12 cellular contexts compared by ENCODE assay signal in the genomic region with DNA sequence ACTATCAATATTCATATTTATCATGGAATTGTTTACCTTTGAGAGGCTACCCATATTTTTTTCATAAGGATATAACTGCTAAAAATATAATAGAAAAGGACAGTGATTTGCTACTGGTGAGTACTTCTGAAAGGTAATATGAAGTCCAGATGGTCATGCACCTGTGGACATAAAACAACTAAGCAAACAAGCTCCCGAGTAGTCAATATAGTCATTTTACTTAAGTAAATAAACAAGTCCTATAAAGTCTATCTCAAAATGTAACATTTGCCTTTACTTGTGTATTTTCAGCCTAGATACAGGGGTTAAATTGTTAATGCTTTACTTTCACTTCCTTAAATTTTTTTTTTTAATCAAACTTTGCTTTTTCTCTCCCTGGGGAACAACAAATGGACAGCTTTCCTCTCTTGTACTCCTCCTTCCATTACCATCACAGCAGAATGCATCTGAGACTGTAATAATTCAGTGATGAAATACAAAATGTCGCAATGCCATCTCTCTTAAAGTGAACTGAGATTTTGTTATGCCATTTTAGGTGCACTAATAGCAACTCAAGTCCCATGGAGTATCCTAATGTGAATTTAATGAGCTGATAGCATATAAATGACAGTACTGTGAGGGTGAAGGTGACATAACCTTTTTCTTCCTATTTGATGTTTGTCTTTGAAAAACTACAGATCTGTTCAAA.
DNase-seq lines count a peak whose midpoint lies in the region; ATAC-seq and TF ChIP-seq lines count a peak whose summit lies in the region.
"Had no signal": no experiment of that assay in that cellular context is flagged by ENCODE, and none has a peak within 500 bp of the region (broad histone marks: within the 10 kb centered on the region; RNA-seq: fewer than 3 reads in every experiment).

No MANE protein-coding gene starts in this region.

- H3K4me3 Mint-ChIP-seq in glutamatergic neuron (ENCODE audit: unreplicated experiment): peak overlapping the region; percentile 7
- H3K4me3 Mint-ChIP-seq in CD4-positive, alpha-beta T cell: no peak overlapping the region

- H3K36me3 Mint-ChIP-seq in glutamatergic neuron (ENCODE audit: unreplicated experiment): no peaks in the 10 kb centered on the region
- H3K36me3 Mint-ChIP-seq in CD4-positive, alpha-beta T cell (ENCODE audit: low read depth): no peaks in the 10 kb centered on the region

- H3K27me3 Mint-ChIP-seq in glutamatergic neuron (ENCODE audit: unreplicated experiment): no peaks in the 10 kb centered on the region
- no peaks in the 10 kb centered on the region for H3K27me3 Mint-ChIP-seq in CD4-positive, alpha-beta T cell
- H3K27me3 Mint-ChIP-seq: progenitor cell of endocrine pancreas had no signal

- POLR2A ChIA-PET in CD4-positive, alpha-beta T cell (lab: Charles Lee): no interaction called here

- no peaks in the 10 kb centered on the region for H3K36me3 ChIP-seq in testis (ENCODE audit: low read depth, missing control alignments)
- H3K36me3 ChIP-seq: stomach had no signal

- no peak overlapping the region for H3K4me3 ChIP-seq in testis
- H3K4me3 ChIP-seq: mucosa of descending colon, stomach had no signal

- CTCF ChIA-PET in CD4-positive, alpha-beta T cell (lab: Charles Lee): no interaction called here

- H3K27me3 ChIP-seq in testis: no peaks in the 10 kb centered on the region
- no peaks in the 10 kb centered on the region for H3K27me3 ChIP-seq in CD4-positive, alpha-beta T cell (ENCODE audit: control insufficient read depth, insufficient read depth, low read length)
- H3K27me3 ChIP-seq: stomach had no signal

- no peak for ATAC-seq in CD4-positive, alpha-beta T cell (ENCODE audit: poor library complexity)
- ATAC-seq in HG03565 (IDR thresholded peaks at IDR 0.05; ENCODE audit: unreplicated experiment): no peak
- ATAC-seq: mucosa of descending colon had no signal

- H3K27ac Mint-ChIP-seq in glutamatergic neuron (ENCODE audit: unreplicated experiment): no peak overlapping the region
- H3K27ac Mint-ChIP-seq in CD4-positive, alpha-beta T cell: no peak overlapping the region
- H3K27ac Mint-ChIP-seq: progenitor cell of endocrine pancreas had no signal

- no peaks in the 10 kb centered on the region for H3K4me1 ChIP-seq in testis

- TF ChIP-seq CTCF in glutamatergic neuron (IDR thresholded peaks at IDR 0.05; ENCODE audit: partially characterized antibody, unreplicated experiment): no peak
- TF ChIP-seq CTCF in testis (IDR thresholded peaks at IDR 0.05): no peak
- TF ChIP-seq CTCF in CD4-positive, alpha-beta T cell (IDR thresholded peaks at IDR 0.05): no peak

- no peaks in the 10 kb centered on the region for H3K9me3 Mint-ChIP-seq in glutamatergic neuron (ENCODE audit: unreplicated experiment)
- H3K9me3 Mint-ChIP-seq in CD4-positive, alpha-beta T cell: no peaks in the 10 kb centered on the region

- DNase-seq in DMS79 (lab: John Stamatoyannopoulos, UW) (peak; percentile 75), NCI-H146 (lab: John Stamatoyannopoulos, UW) (peak; percentile 67), RPMI8226 (peak; percentile 5), glutamatergic neuron (no peak), testis (no peak), hypothalamus (lab: John Stamatoyannopoulos, UW) (no peak)
- DNase-seq in CD4-positive, alpha-beta T cell: no peak
- DNase-seq: mucosa of descending colon, stomach had no signal

- H3K4me1 Mint-ChIP-seq in glutamatergic neuron (ENCODE audit: low read depth, unreplicated experiment): peaks cover 11% of the 10 kb centered on the region
- no peaks in the 10 kb centered on the region for H3K4me1 Mint-ChIP-seq in CD4-positive, alpha-beta T cell (ENCODE audit: low read depth)

- 83 to 91% methylated on average over 2 of the region's 2 CpGs for WGBS in testis, 2 donors

- H3K9me3 ChIP-seq in testis: no peaks in the 10 kb centered on the region
- no peaks in the 10 kb centered on the region for H3K9me3 ChIP-seq in CD4-positive, alpha-beta T cell (ENCODE audit: control insufficient read depth, low read length)
- H3K9me3 ChIP-seq: mucosa of descending colon, stomach had no signal

- TF ChIP-seq POLR2A in testis (IDR thresholded peaks at IDR 0.05): no peak

- H3K27ac ChIP-seq in testis: no peak overlapping the region
- no peak overlapping the region for H3K27ac ChIP-seq in CD4-positive, alpha-beta T cell (ENCODE audit: low read depth, low read length)
- H3K27ac ChIP-seq: epithelial cell of prostate, stomach had no signal

- intact Hi-C loops in testis (cut with DNase I; ENCODE audit: low total_unique reads): no loop called here
- intact Hi-C loops in CD4-positive, alpha-beta T cell (cut with DNase I, micrococcal nuclease): no loop called here

Comparison
In these comparisons a context has a peak if more than half of its experiments do, and no peak if none do; other contexts are left out.
1. DNase-seq: peak in DMS79 (single experiment), NCI-H146 (single experiment) and RPMI8226 (single experiment); none in glutamatergic neuron (single experiment), testis (single experiment), CD4-positive, alpha-beta T cell (0 of 10) and hypothalamus (0 of 51).